In the genomic region with DNA sequence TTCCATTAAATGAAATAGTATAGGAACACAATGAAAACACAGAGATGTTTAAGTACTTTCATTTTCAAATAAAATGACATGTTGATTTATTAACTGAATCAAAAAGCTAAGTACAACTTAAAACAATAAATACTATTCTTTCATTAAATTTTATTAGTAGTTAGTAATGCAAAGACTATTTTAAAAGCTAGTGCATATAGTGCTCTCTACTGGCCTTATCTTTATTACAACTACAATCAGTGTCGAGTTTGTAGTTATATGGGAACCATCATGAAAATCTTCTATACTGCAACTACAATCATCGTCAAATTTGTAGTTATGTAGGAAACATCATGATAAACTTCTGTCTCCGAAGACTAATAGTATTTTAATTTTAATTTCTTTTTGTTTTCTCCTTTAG, we compare ENCODE assay signal across 9 cellular contexts. TPM values are rescaled to one million over a fixed set of nuclear protein-coding genes. Genes with fewer than 3 reads are reported as not detected.
DNase-seq lines count a peak whose midpoint lies in the region; ATAC-seq and TF ChIP-seq lines count a peak whose summit lies in the region.
"Had no signal": no experiment of that assay in that cellular context is flagged by ENCODE, and none has a peak within 500 bp of the region (broad histone marks: within the 10 kb centered on the region; RNA-seq: fewer than 3 reads in every experiment).

No MANE protein-coding gene starts in this region.

- no peak overlapping the region for H3K27ac ChIP-seq in osteoblast (ENCODE audit: low read depth, low read length)

- no peak overlapping the region for H3K4me2 ChIP-seq in osteoblast (ENCODE audit: insufficient read depth, low read length)

- H3K4me3 ChIP-seq in osteoblast (ENCODE audit: insufficient read depth, low read length): no peak overlapping the region

- H3K27me3 ChIP-seq in osteoblast (ENCODE audit: insufficient read depth, low read length): no peaks in the 10 kb centered on the region

- no peaks in the 10 kb centered on the region for H3K36me3 ChIP-seq in osteoblast (ENCODE audit: insufficient read depth, low read length)

- no peaks in the 10 kb centered on the region for H3K79me2 ChIP-seq in osteoblast (ENCODE audit: insufficient read depth, low read length)

- ATAC-seq in HG02852 (IDR thresholded peaks at IDR 0.05; ENCODE audit: unreplicated experiment) (peak; percentile 59), HG02970 (IDR thresholded peaks at IDR 0.05; ENCODE audit: low FRiP score, unreplicated experiment) (no peak), HG03139 (IDR thresholded peaks at IDR 0.05; ENCODE audit: unreplicated experiment) (no peak)

- no peaks in the 10 kb centered on the region for H3K9me3 ChIP-seq in osteoblast (ENCODE audit: low read depth, low read length)

- no peak overlapping the region for H2AFZ ChIP-seq in osteoblast (ENCODE audit: low read length)

- DNase-seq in DMS 273 (lab: John Stamatoyannopoulos, UW; ENCODE audit: unreplicated experiment) (peak; percentile 6), DMS 273 treated with DMSO at 0.1 percent for 48 hours (lab: John Stamatoyannopoulos, UW) (no peak), amniotic epithelial cell (ENCODE audit: low read depth) (peak; percentile 28), osteoblast (ENCODE audit: insufficient read length, low spot score, missing footprints) (peak; percentile 72), SHP77 (lab: John Stamatoyannopoulos, UW) (no peak)
- DNase-seq: 8988T had no signal

- TF ChIP-seq CTCF in osteoblast (IDR thresholded peaks at IDR 0.05; ENCODE audit: extremely low read depth, low read depth, low read length): peak; percentile 52

- H3K4me1 ChIP-seq in osteoblast (ENCODE audit: insufficient read depth, low read length): no peaks in the 10 kb centered on the region

- H4K20me1 ChIP-seq in osteoblast (ENCODE audit: insufficient read depth, low read length): no peaks in the 10 kb centered on the region

RNA-seq across cellular contexts. Expression of a gene that starts 8.9 kb away (rescaled TPM):
- 6.5 and 11.5 TPM in 2 replicates for total RNA-seq in osteoblast

Comparison
In these comparisons a context has a peak if more than half of its experiments do, and no peak if none do; other contexts are left out.
1. DNase-seq: peak in DMS 273 (single experiment), amniotic epithelial cell (single experiment) and osteoblast (single experiment); none in DMS 273 treated with DMSO at 0.1 percent for 48 hours (single experiment) and SHP77 (0 of 2).